Comparison of ENCODE assay signal across 10 cellular contexts in the genomic region with DNA sequence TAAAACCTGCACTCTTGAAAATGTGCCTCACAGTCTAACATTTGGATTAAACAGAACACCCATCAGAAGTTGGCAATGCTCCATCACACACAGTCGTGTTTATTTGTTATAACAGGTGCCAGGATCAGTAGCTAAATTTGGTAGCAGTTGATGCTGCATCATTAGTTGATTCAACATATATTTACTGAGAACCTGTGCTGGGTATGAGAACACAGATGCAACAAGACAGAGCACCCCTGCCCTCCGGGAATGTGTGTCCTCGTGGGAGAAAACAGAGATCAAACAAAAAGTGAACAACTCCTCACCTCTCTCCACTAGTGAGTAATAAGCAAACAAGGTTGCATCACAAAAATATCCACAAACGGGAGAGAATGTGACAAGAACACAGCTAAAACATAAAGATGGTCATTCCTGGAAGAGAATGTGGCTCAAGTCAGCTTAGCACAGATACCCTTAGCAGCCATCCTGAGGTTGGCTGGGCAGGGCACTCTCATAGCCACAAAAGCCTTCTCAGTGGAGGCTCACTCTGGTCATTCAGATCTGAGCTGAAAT. TPM values are rescaled to one million over a fixed set of nuclear protein-coding genes. Genes with fewer than 3 reads are reported as not detected.
DNase-seq lines count a peak whose midpoint lies in the region; FAIRE-seq and TF ChIP-seq lines count a peak whose summit lies in the region.
"Had no signal": no experiment of that assay in that cellular context is flagged by ENCODE, and none has a peak within 500 bp of the region (broad histone marks: within the 10 kb centered on the region; RNA-seq: fewer than 3 reads in every experiment).

No MANE protein-coding gene starts in this region.

- no peak overlapping the region for H3K27ac ChIP-seq in endothelial cell of umbilical vein (ENCODE audit: insufficient read depth, low read depth, low read length)
- H3K27ac ChIP-seq in thymus (ENCODE audit: low read depth), result peak overlapping the region; percentile 15

- H3K9me3 ChIP-seq in endothelial cell of umbilical vein (replicated peaks; ENCODE audit: control insufficient read depth, insufficient read depth, low read length) (no peaks in the 10 kb centered on the region), thymus (ENCODE audit: control insufficient read depth) (no peaks in the 10 kb centered on the region)
- H3K9me3 ChIP-seq: BE2C had no signal

- H3K27me3 Mint-ChIP-seq in activated T-cell treated with anti-CD3 and anti-CD28 coated beads, Interleukin-2, amount 50 U/mL, for 24 hours, result no peaks in the 10 kb centered on the region

- no peak overlapping the region for H3K9ac ChIP-seq in endothelial cell of umbilical vein (replicated peaks; ENCODE audit: extremely low read depth, insufficient read depth, low read length)

- WGBS in thymus, result 56% methylated on average over 4 of the region's 4 CpGs

- H3K4me1 ChIP-seq in endothelial cell of umbilical vein (ENCODE audit: control insufficient read depth, extremely low read depth, insufficient read depth, low read length), result peaks cover 10% of the 10 kb centered on the region
- peaks cover 10% of the 10 kb centered on the region for H3K4me1 ChIP-seq in thymus (ENCODE audit: control insufficient read depth, insufficient read depth, low read length)
- H3K4me1 ChIP-seq: BE2C had no signal

- H3K27ac Mint-ChIP-seq in activated T-cell treated with anti-CD3 and anti-CD28 coated beads, Interleukin-2, amount 50 U/mL, for 24 hours, result peak overlapping the region; percentile 78

- POLR2A ChIA-PET in endothelial cell of umbilical vein (lab: Charles Lee), result no interaction called here

- H3K36me3 ChIP-seq in endothelial cell of umbilical vein (ENCODE audit: control insufficient read depth in 2 of 2, extremely low read depth in 1 of 2, insufficient read depth in 2 of 2, low read length in 2 of 2), result no peaks in the 10 kb centered on the region
- no peaks in the 10 kb centered on the region for H3K36me3 ChIP-seq in thymus (ENCODE audit: control insufficient read depth, insufficient read depth)
- H3K36me3 ChIP-seq: BE2C had no signal

- TF ChIP-seq CTCF in endothelial cell of umbilical vein (IDR thresholded peaks at IDR 0.05; ENCODE audit: extremely low read depth in 1 of 2, insufficient read depth in 1 of 2, low read depth in 1 of 2, low read length in 2 of 2), result no peak

- no peak overlapping the region for H3K4me3 Mint-ChIP-seq in activated T-cell treated with anti-CD3 and anti-CD28 coated beads, Interleukin-2, amount 50 U/mL, for 24 hours

- no peak overlapping the region for H3K4me2 ChIP-seq in endothelial cell of umbilical vein (ENCODE audit: insufficient read depth, low read length)

- DNase-seq in activated T-cell treated with anti-CD3 and anti-CD28 coated beads, Interleukin-2, amount 50 U/mL, for 24 hours, result peak; percentile 29
- no peak for DNase-seq in activated T-cell treated with anti-CD3 and anti-CD28 coated beads, Interleukin-2, amount 50 U/mL, for 48 hours
- DNase-seq in NCI-H446 treated with DMSO at 0.1 percent for 48 hours (lab: John Stamatoyannopoulos, UW), result peak; percentile 38
- peak; percentile 43 for DNase-seq in endothelial cell of umbilical vein (ENCODE audit: low read depth, low spot score)
- DNase-seq in AG08396 (ENCODE audit: low spot score), result no peak
- no peak for DNase-seq in NCI-H187 treated with DMSO at 0.1 percent for 48 hours (lab: John Stamatoyannopoulos, UW)
- DNase-seq in midbrain (lab: John Stamatoyannopoulos, UW), result no peak
- DNase-seq: BE2C had no signal

- H3K4me1 Mint-ChIP-seq in activated T-cell treated with anti-CD3 and anti-CD28 coated beads, Interleukin-2, amount 50 U/mL, for 24 hours (ENCODE audit: low read depth), result peaks cover 51% of the 10 kb centered on the region

- H3K9me1 ChIP-seq in endothelial cell of umbilical vein (replicated peaks; ENCODE audit: control insufficient read depth, extremely low read depth, insufficient read depth, low read length), result no peaks in the 10 kb centered on the region

- FAIRE-seq in endothelial cell of umbilical vein (lab: Jason Lieb, UNC), result no peak
- FAIRE-seq: GM19239 had no signal

- no peaks in the 10 kb centered on the region for H3K79me2 ChIP-seq in endothelial cell of umbilical vein (ENCODE audit: control insufficient read depth, insufficient read depth, low read length)

- H3K4me3 ChIP-seq in endothelial cell of umbilical vein (replicated peaks in 1 of 3; ENCODE audit: insufficient read depth in 1 of 3, low read depth in 1 of 3, low read length in 3 of 3), result no peak overlapping the region
- H3K4me3 ChIP-seq in thymus (ENCODE audit: low read length), result no peak overlapping the region

- intact Hi-C loops in endothelial cell of umbilical vein (cut with micrococcal nuclease), result no loop called here

- H4K20me1 ChIP-seq in endothelial cell of umbilical vein (replicated peaks; ENCODE audit: control insufficient read depth, extremely low read depth, insufficient read depth, low read length), result no peaks in the 10 kb centered on the region

- no peaks in the 10 kb centered on the region for H3K36me3 Mint-ChIP-seq in activated T-cell treated with anti-CD3 and anti-CD28 coated beads, Interleukin-2, amount 50 U/mL, for 24 hours (ENCODE audit: low read depth)

- TF ChIP-seq POLR2A in endothelial cell of umbilical vein (IDR thresholded peaks at IDR 0.05; ENCODE audit: low read depth, low read length), result no peak

- dilution Hi-C loops in endothelial cell of umbilical vein (cut with MboI; ENCODE audit: extremely low pct_ligation_motif_present, low sequenced_read_pairs), result no loop called here

- H3K9me3 Mint-ChIP-seq in activated T-cell treated with anti-CD3 and anti-CD28 coated beads, Interleukin-2, amount 50 U/mL, for 24 hours, result no peaks in the 10 kb centered on the region

- no TSS peak for BruUV-seq in endothelial cell of umbilical vein (replicated peaks; lab: Mats Ljungman, UMichigan)

- no peak overlapping the region for H2AFZ ChIP-seq in endothelial cell of umbilical vein (ENCODE audit: low read depth, low read length)

- CTCF ChIA-PET in endothelial cell of umbilical vein (lab: Charles Lee), result no interaction called here

- H3K27me3 ChIP-seq in endothelial cell of umbilical vein (ENCODE audit: control insufficient read depth in 2 of 2, insufficient read depth in 2 of 2, low read length in 2 of 2) (no peaks in the 10 kb centered on the region), thymus (ENCODE audit: control insufficient read depth, insufficient read depth) (no peaks in the 10 kb centered on the region)
- H3K27me3 ChIP-seq: BE2C had no signal

TF ChIP-seq in endothelial cell of umbilical vein, 7 proteins besides CTCF, POLR2A, EP300 and RAD21:
- TF ChIP-seq FOS (IDR thresholded peaks at IDR 0.05; ENCODE audit: borderline replicate concordance, insufficient read depth, low read length), result no peak
- TF ChIP-seq, protein P1, sequence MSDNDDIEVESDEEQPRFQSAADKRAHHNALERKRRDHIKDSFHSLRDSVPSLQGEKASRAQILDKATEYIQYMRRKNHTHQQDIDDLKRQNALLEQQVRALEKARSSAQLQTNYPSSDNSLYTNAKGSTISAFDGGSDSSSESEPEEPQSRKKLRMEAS (IDR thresholded peaks at IDR 0.05; ENCODE audit: insufficient read depth, insufficient read length), result no peak
- TF ChIP-seq EZH2 (IDR thresholded peaks at IDR 0.05; ENCODE audit: borderline replicate concordance, low read depth, low read length, severe bottlenecking), result no peak
- no peak for TF ChIP-seq GATA2 (IDR thresholded peaks at IDR 0.05; ENCODE audit: insufficient read depth, insufficient read length, low read depth, low read length)
- no peak for TF ChIP-seq MYC (IDR thresholded peaks at IDR 0.05; ENCODE audit: low read depth, low read length)
- TF ChIP-seq JUN (IDR thresholded peaks at IDR 0.05; ENCODE audit: borderline replicate concordance, insufficient read depth, insufficient read length, low read depth), result no peak
- TF ChIP-seq POLR2AphosphoS5 (IDR thresholded peaks at IDR 0.05; ENCODE audit: insufficient read depth, low read depth, low read length), result no peak

RNA-seq across cellular contexts. Expression of a gene that starts 26.3 kb away (rescaled TPM):
- total RNA-seq in endothelial cell of umbilical vein, result 107 and 119 TPM in 2 replicates
- 49.9 and 53.9 TPM in 2 replicates for polyA plus RNA-seq in endothelial cell of umbilical vein
- polyA plus RNA-seq in endothelial cell of umbilical vein (2011; cell fraction: cytosol; rRNA removed), result 31.6 and 32.5 TPM in 2 replicates
- polyA plus RNA-seq in endothelial cell of umbilical vein (2011; cell fraction: nucleus; rRNA removed), result 61.2 and 66.7 TPM in 2 replicates
- polyA plus RNA-seq in endothelial cell of umbilical vein (2012), result 28.3 and 55.2 TPM in 2 replicates
- polyA minus RNA-seq in endothelial cell of umbilical vein, result 83.4 and 86.8 TPM in 2 replicates
- 25.3 TPM for polyA minus RNA-seq in endothelial cell of umbilical vein (2011; cell fraction: cytosol; rRNA and poly(A)+ RNA removed)
- polyA minus RNA-seq in endothelial cell of umbilical vein (2011; cell fraction: nucleus; rRNA and poly(A)+ RNA removed), result 53.2 and 76.4 TPM in 2 replicates
- 71.1 TPM for polyA plus RNA-seq in thymus

Comparison
In these comparisons a context has a peak if more than half of its experiments do, and no peak if none do; other contexts are left out.
1. DNase-seq: peak in activated T-cell treated with anti-CD3 and anti-CD28 coated beads, Interleukin-2, amount 50 U/mL, for 24 hours (single experiment), NCI-H446 treated with DMSO at 0.1 percent for 48 hours (single experiment) and endothelial cell of umbilical vein (single experiment); none in activated T-cell treated with anti-CD3 and anti-CD28 coated beads, Interleukin-2, amount 50 U/mL, for 48 hours (0 of 2), AG08396 (single experiment), NCI-H187 treated with DMSO at 0.1 percent for 48 hours (single experiment) and midbrain (single experiment).